ENCODE assay signal across 8 cellular contexts in genomic region chr1:24111998-24112380, GRCh38. TPM values are rescaled to one million over a fixed set of nuclear protein-coding genes. Genes with fewer than 3 reads are reported as not detected.
A peak's percentile ranks its signal among the peaks of the same experiment; 100 is the strongest.
DNase-seq lines count a peak whose midpoint lies in the region; ATAC-seq and TF ChIP-seq lines count a peak whose summit lies in the region.

MYOM3 (minus strand) TSS chr1:24112135; CDS start chr1:24108636, 3,499 bp downstream.

- H3K4me1 ChIP-seq in tibial artery, result peaks cover 0 to 33% (median 26%) of the 10 kb centered on the region in 4 donors

- H3K36me3 Mint-ChIP-seq in activated naive CD8-positive, alpha-beta T cell, result no peaks in the 10 kb centered on the region
- no peaks in the 10 kb centered on the region for H3K36me3 Mint-ChIP-seq in activated naive CD8-positive, alpha-beta T cell treated with anti-CD3 and anti-CD28 coated beads for 36 hours
- no peaks in the 10 kb centered on the region for H3K36me3 Mint-ChIP-seq in memory B cell

- H3K9me3 ChIP-seq in tibial artery (no peaks in the 10 kb centered on the region), MG63 (no peaks in the 10 kb centered on the region)

- ATAC-seq in memory B cell (ENCODE audit: low read depth) (no peak), HG02870 (IDR thresholded peaks at IDR 0.05; ENCODE audit: unreplicated experiment) (no peak)

- no peaks in the 10 kb centered on the region for H3K36me3 ChIP-seq in tibial artery
- H3K36me3 ChIP-seq in MG63, result no peaks in the 10 kb centered on the region

- H3K4me3 Mint-ChIP-seq in activated naive CD8-positive, alpha-beta T cell, result peak within 1 kb of the TSS; percentile 47
- no peak within 1 kb of the TSS for H3K4me3 Mint-ChIP-seq in activated naive CD8-positive, alpha-beta T cell treated with anti-CD3 and anti-CD28 coated beads for 36 hours
- H3K4me3 Mint-ChIP-seq in memory B cell, result peak within 1 kb of the TSS; percentile 21

- peak within 1 kb of the TSS; percentile 69 to 73 for H3K27ac ChIP-seq in tibial artery

- H3K4me3 ChIP-seq in tibial artery (peak within 1 kb of the TSS; percentile 34 to 41), MG63 (no peak within 1 kb of the TSS)

- no peak for DNase-seq in activated naive CD8-positive, alpha-beta T cell treated with anti-CD3 and anti-CD28 coated beads for 36 hours
- peak; percentile 6 for DNase-seq in dermis blood vessel endothelial cell
- no peak for DNase-seq in memory B cell (ENCODE audit: low spot score in 2 of 2)
- DNase-seq in tibial artery, result no peak
- no peak for DNase-seq in RKO (ENCODE audit: low spot score)
- DNase-seq in MG63, result no peak

- H3K9me3 Mint-ChIP-seq in activated naive CD8-positive, alpha-beta T cell (ENCODE audit: low read depth), result no peaks in the 10 kb centered on the region
- H3K9me3 Mint-ChIP-seq in activated naive CD8-positive, alpha-beta T cell treated with anti-CD3 and anti-CD28 coated beads for 36 hours, result no peaks in the 10 kb centered on the region
- H3K9me3 Mint-ChIP-seq in memory B cell, result no peaks in the 10 kb centered on the region

- H3K27ac Mint-ChIP-seq in activated naive CD8-positive, alpha-beta T cell, result no peak within 1 kb of the TSS
- no peak within 1 kb of the TSS for H3K27ac Mint-ChIP-seq in activated naive CD8-positive, alpha-beta T cell treated with anti-CD3 and anti-CD28 coated beads for 36 hours
- H3K27ac Mint-ChIP-seq in memory B cell, result no peak within 1 kb of the TSS

- intact Hi-C loops in tibial artery (cut with DNase I; ENCODE audit: low total_unique reads), result no loop called here

- H3K27me3 ChIP-seq in tibial artery (no peaks in the 10 kb centered on the region), MG63 (no peaks in the 10 kb centered on the region)

- peaks cover 6% of the 10 kb centered on the region for H3K4me1 Mint-ChIP-seq in activated naive CD8-positive, alpha-beta T cell (ENCODE audit: low read depth)
- peaks cover 6% of the 10 kb centered on the region for H3K4me1 Mint-ChIP-seq in activated naive CD8-positive, alpha-beta T cell treated with anti-CD3 and anti-CD28 coated beads for 36 hours
- peaks cover 14% of the 10 kb centered on the region for H3K4me1 Mint-ChIP-seq in memory B cell

- no peak for TF ChIP-seq CTCF in tibial artery (IDR thresholded peaks at IDR 0.05)

- peaks cover 9% of the 10 kb centered on the region for H3K27me3 Mint-ChIP-seq in activated naive CD8-positive, alpha-beta T cell
- H3K27me3 Mint-ChIP-seq in activated naive CD8-positive, alpha-beta T cell treated with anti-CD3 and anti-CD28 coated beads for 36 hours, result peaks cover 27% of the 10 kb centered on the region
- peaks cover 13% of the 10 kb centered on the region for H3K27me3 Mint-ChIP-seq in memory B cell

RNA-seq across cellular contexts. Expression of gene MYOM3, which starts in this region (rescaled TPM):
- not detected for total RNA-seq in activated naive CD8-positive, alpha-beta T cell treated with anti-CD3 and anti-CD28 coated beads for 36 hours
- under 0.01 TPM in 1 of 2 replicates, not detected in the other for total RNA-seq in dermis blood vessel endothelial cell
- total RNA-seq in MG63 (2014; rRNA removed; shearing (Covaris generic); ENCODE audit: low replicate concordance), result 0.13 TPM in 1 of 2 replicates, not detected in the other

Comparison
In these comparisons a context has a peak if more than half of its experiments do, and no peak if none do; other contexts are left out.
1. Peak in DNase-seq in dermis blood vessel endothelial cell; RNA of the gene not detected or under 1 TPM.